Comparison of ENCODE assay signal across 1 cellular context in the genomic region with DNA sequence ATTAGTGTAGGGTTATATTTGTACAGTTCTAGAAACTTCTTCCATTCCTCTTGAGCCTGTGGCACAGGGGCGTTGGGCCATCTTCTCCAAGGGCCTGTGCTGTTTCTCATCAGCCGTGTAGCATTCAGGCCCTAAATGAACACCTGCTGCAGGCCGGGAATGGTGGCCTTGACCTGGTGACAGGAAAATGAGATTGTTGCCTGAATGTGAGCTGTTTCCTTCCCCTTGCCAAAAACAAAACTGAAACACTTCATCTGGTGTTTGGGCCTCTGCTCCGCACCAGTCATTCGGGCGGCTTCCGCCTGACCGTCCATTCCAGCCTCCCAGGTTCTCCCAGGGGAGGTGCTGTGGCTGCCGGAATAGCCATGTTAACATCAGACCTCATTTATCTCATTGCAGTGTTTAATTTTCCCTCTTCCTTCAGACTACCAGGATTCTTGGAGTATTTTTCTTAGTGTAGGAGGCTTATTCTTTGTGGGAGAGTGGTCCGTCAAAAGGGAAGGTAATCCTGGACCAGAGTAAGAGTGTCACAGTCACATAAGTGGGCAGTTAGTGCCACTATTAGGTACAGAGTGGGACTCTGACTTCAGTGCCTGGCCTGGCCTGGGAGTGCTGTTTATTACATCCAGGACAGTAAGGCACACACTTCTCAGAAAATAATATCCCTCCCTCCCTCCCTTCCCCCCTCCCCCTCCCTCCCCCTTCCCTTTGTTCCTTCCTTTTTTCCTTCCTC.
TF ChIP-seq lines count a peak whose summit lies in the region.

No MANE protein-coding gene starts in this region.

TF ChIP-seq in GM12878, 131 proteins besides CTCF, POLR2A, EP300 and RAD21 (continued from another document):
- TF ChIP-seq, protein P1, sequence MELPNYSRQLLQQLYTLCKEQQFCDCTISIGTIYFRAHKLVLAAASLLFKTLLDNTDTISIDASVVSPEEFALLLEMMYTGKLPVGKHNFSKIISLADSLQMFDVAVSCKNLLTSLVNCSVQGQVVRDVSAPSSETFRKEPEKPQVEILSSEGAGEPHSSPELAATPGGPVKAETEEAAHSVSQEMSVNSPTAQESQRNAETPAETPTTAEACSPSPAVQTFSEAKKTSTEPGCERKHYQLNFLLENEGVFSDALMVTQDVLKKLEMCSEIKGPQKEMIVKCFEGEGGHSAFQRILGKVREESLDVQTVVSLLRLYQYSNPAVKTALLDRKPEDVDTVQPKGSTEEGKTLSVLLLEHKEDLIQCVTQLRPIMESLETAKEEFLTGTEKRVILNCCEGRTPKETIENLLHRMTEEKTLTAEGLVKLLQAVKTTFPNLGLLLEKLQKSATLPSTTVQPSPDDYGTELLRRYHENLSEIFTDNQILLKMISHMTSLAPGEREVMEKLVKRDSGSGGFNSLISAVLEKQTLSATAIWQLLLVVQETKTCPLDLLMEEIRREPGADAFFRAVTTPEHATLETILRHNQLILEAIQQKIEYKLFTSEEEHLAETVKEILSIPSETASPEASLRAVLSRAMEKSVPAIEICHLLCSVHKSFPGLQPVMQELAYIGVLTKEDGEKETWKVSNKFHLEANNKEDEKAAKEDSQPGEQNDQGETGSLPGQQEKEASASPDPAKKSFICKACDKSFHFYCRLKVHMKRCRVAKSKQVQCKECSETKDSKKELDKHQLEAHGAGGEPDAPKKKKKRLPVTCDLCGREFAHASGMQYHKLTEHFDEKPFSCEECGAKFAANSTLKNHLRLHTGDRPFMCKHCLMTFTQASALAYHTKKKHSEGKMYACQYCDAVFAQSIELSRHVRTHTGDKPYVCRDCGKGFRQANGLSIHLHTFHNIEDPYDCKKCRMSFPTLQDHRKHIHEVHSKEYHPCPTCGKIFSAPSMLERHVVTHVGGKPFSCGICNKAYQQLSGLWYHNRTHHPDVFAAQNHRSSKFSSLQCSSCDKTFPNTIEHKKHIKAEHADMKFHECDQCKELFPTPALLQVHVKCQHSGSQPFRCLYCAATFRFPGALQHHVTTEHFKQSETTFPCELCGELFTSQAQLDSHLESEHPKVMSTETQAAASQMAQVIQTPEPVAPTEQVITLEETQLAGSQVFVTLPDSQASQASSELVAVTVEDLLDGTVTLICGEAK (IDR thresholded peaks at IDR 0.05; ENCODE audit: borderline replicate concordance): no peak
TF ChIP-seq in GM12878: peak in this region for 15.
